ENCODE assay signal across 1 cellular context in genomic region chr17:77886387-77886728, GRCh38.
A peak's percentile ranks its signal among the peaks of the same experiment; 100 is the strongest.
TF ChIP-seq lines count a peak whose summit lies in the region.

No MANE protein-coding gene starts in this region.

TF ChIP-seq in K562, 482 proteins besides CTCF, POLR2A, EP300 and RAD21 (continues in another document):
- TF ChIP-seq ZBTB17 (CRISPR knock-in tag; IDR thresholded peaks at IDR 0.05) (no peak), ATF3 (IDR thresholded peaks at IDR 0.05) (peak; percentile 98), ATF3 (CRISPR knock-in tag; conservative IDR thresholded peaks at IDR 0.05) (peak; percentile 85), CREBBP (IDR thresholded peaks at IDR 0.05; ENCODE audit: low read depth, low read length) (no peak), HDGF (IDR thresholded peaks at IDR 0.05) (no peak), ZBTB1 (CRISPR knock-in tag; IDR thresholded peaks at IDR 0.05; ENCODE audit: borderline replicate concordance, low read depth) (no peak), ELK1 (CRISPR knock-in tag; IDR thresholded peaks at IDR 0.05) (no peak), ZNF224 (CRISPR knock-in tag; IDR thresholded peaks at IDR 0.05) (no peak), NBN (IDR thresholded peaks at IDR 0.05; ENCODE audit: low read depth) (no peak), TBL1XR1 (IDR thresholded peaks at IDR 0.05; ENCODE audit: low read length in 2 of 2) (no peak), STAT6 (CRISPR knock-in tag; IDR thresholded peaks at IDR 0.05) (no peak), DMBX1 (CRISPR knock-in tag; IDR thresholded peaks at IDR 0.05; ENCODE audit: borderline replicate concordance) (no peak), MEIS2 (IDR thresholded peaks at IDR 0.05; ENCODE audit: partially characterized antibody) (peak; percentile 88), POLR2H (tag; IDR thresholded peaks at IDR 0.05; ENCODE audit: low read depth) (no peak), MYC (IDR thresholded peaks at IDR 0.05; ENCODE audit: low read depth, low read length) (peak; percentile 79), MYC (CRISPR knock-in tag; IDR thresholded peaks at IDR 0.05; ENCODE audit: borderline replicate concordance, low read depth) (no peak), PPARD (CRISPR knock-in tag; IDR thresholded peaks at IDR 0.05) (no peak), PBX2 (CRISPR knock-in tag; IDR thresholded peaks at IDR 0.05; ENCODE audit: low read depth) (peak; percentile 39; the same call in 1 of the 2 replicates), PBX2 (tag; conservative IDR thresholded peaks at IDR 0.05; ENCODE audit: low read depth) (peak; percentile 73), CTBP1 (IDR thresholded peaks at IDR 0.05; ENCODE audit: borderline replicate concordance) (peak; percentile 87), TFAP4 (CRISPR knock-in tag; IDR thresholded peaks at IDR 0.05; ENCODE audit: borderline replicate concordance) (peak; percentile 53; the same call in 1 of the 2 replicates), RBM22 (IDR thresholded peaks at IDR 0.05; ENCODE audit: low read depth, low read length, poor library complexity, severe bottlenecking) (no peak), GATAD2A (IDR thresholded peaks at IDR 0.05) (no peak), HOXB6 (CRISPR knock-in tag; IDR thresholded peaks at IDR 0.05; ENCODE audit: borderline replicate concordance) (no peak), SMARCA4 (IDR thresholded peaks at IDR 0.05) (0 out of 2 replicates have a peak, but pooled peaks have one; percentile 10), HNRNPK (IDR thresholded peaks at IDR 0.05; ENCODE audit: low read depth, low read length, poor library complexity, severe bottlenecking) (no peak), SIX5 (IDR thresholded peaks at IDR 0.05; ENCODE audit: borderline replicate concordance in 1 of 2, insufficient read depth in 1 of 2, low read depth in 1 of 2, low read length in 2 of 2) (no peak), POLR2AphosphoS5 (IDR thresholded peaks at IDR 0.05; ENCODE audit: control insufficient read depth, insufficient read depth, low read depth, low read length) (no peak), CHD7 (IDR thresholded peaks at IDR 0.05; ENCODE audit: low read depth, low read length) (no peak), CREB3 (tag; conservative IDR thresholded peaks at IDR 0.05; ENCODE audit: low read depth) (0 out of 2 replicates have a peak, but pooled peaks have one; percentile 36), ATF7 (IDR thresholded peaks at IDR 0.05) (peak; percentile 69; the same call in 1 of the 2 replicates), CHD2 (IDR thresholded peaks at IDR 0.05; ENCODE audit: low read depth, low read length) (no peak), EP400 (IDR thresholded peaks at IDR 0.05) (peak; percentile 57; the same call in 1 of the 2 replicates), CBFB (CRISPR knock-in tag; IDR thresholded peaks at IDR 0.05) (no peak), CXXC5 (CRISPR knock-in tag; IDR thresholded peaks at IDR 0.05) (peak; percentile 42), POLR2G (IDR thresholded peaks at IDR 0.05; ENCODE audit: low read depth, low read length) (peak; percentile 71), RAD51 (IDR thresholded peaks at IDR 0.05; ENCODE audit: borderline replicate concordance, low read depth) (no peak), SNAPC5 (CRISPR knock-in tag; IDR thresholded peaks at IDR 0.05) (no peak), ZEB2 (IDR thresholded peaks at IDR 0.05) (peak; percentile 67)
